In the genomic region with DNA sequence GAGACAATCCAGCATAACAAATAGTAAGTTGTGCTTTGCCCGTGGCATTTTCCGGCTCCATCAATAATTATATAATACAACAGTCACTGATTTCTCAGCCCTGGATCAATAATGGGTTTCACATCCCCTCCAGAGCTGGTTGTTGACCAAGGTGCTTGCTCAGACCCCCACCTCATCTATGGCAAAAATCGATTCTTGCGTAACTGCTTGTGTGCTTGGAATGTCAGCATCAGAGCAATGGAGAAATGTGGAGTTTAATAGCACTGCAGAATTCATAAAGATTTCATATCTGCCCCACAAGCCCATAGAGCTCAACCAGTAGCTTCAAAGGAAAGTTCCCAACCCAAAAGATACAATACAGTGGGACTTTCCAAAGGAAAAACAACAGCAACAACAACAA, we compare ENCODE assay signal across 10 cellular contexts.
"Had no signal": no experiment of that assay in that cellular context is flagged by ENCODE, and none has a peak within 500 bp of the region (broad histone marks: within the 10 kb centered on the region; RNA-seq: fewer than 3 reads in every experiment).

No MANE protein-coding gene starts in this region.

- H3K4me1 ChIP-seq: HAP-1 had no signal

- DNase-seq: GM23248, GOT3, H7, H9, HCEC 1CT, HFFc6 had no signal

- H3K36me3 ChIP-seq: HAP-1 had no signal

- H3K4me2 ChIP-seq: GM23338 had no signal

- ATAC-seq: GM23338, HCT116 had no signal

- H3K27ac ChIP-seq: GM23248 had no signal

- H3K9me3 ChIP-seq: HAP-1 had no signal

- H3K4me3 ChIP-seq: GM23248, GM23338, HAP-1 had no signal

- H2AFZ ChIP-seq: GM23248, GM23338 had no signal

- H3K9ac ChIP-seq: GM23248 had no signal

- FAIRE-seq: H54 had no signal
